ENCODE assay signal across 9 cellular contexts in the genomic region with DNA sequence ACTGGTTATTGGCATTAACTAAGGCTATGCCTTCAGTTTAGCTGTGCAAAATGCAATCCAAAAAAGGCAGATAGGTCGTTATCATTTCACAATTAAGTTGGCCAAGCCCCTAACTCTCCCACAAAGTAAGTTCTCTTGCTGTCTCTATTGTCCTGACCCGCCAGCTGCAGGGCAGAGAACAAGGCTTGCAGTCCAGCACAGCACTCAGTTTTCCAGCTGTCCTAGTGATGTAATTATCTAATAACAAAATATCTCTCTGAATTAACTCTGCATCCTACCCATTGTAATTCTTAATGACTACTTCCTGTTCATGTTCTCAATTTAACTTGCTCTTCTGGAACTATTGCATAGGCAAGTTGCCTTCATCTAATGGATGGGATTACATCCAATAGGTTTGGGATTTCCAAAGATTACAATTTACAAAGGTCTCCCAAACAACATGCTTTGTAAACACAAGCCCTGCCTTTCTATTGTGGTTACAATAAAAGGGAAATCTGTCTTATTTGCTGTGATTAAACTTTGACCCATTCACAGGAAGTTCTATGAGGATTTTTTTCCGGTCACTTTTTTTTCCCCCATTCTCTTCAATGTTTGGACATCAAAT. TPM values are rescaled to one million over a fixed set of nuclear protein-coding genes. Genes with fewer than 3 reads are reported as not detected.
A peak's percentile ranks its signal among the peaks of the same experiment; 100 is the strongest.
DNase-seq lines count a peak whose midpoint lies in the region; ATAC-seq and TF ChIP-seq lines count a peak whose summit lies in the region.
"Had no signal": no experiment of that assay in that cellular context is flagged by ENCODE, and none has a peak within 500 bp of the region (broad histone marks: within the 10 kb centered on the region; RNA-seq: fewer than 3 reads in every experiment).

No MANE protein-coding gene starts in this region.

- no peaks in the 10 kb centered on the region for H3K9me3 ChIP-seq in mucosa of descending colon

- DNase-seq in COLO668 (lab: John Stamatoyannopoulos, UW; ENCODE audit: unreplicated experiment) (peak; percentile 30), NCI-H146 (lab: John Stamatoyannopoulos, UW) (peak; percentile 86), dermis blood vessel endothelial cell (peak; percentile 91), mucosa of descending colon (no peak), NCI-H446 treated with DMSO at 0.1 percent for 48 hours (lab: John Stamatoyannopoulos, UW) (no peak)
- no peak for DNase-seq in effector CD4-positive, alpha-beta T cell
- DNase-seq in activated effector memory CD4-positive, alpha-beta T cell treated with anti-CD3 and anti-CD28 coated beads, Interleukin-2, amount 50 U/mL, for 16 hours, result no peak
- DNase-seq: endodermal cell had no signal

- TF ChIP-seq CTCF in mucosa of descending colon (IDR thresholded peaks at IDR 0.05), result no peak

- intact Hi-C loops in mucosa of descending colon (cut with DNase I, micrococcal nuclease), result no loop called here

- H3K4me1 ChIP-seq in mucosa of descending colon (ENCODE audit: low read depth), result peaks cover 18% of the 10 kb centered on the region

- ATAC-seq in mucosa of descending colon (peak; percentile 67), GM19463 (IDR thresholded peaks at IDR 0.05; ENCODE audit: unreplicated experiment) (no peak)

- no peak overlapping the region for H3K4me3 ChIP-seq in mucosa of descending colon

- no peaks in the 10 kb centered on the region for H3K36me3 ChIP-seq in mucosa of descending colon (ENCODE audit: low read depth)

RNA-seq across cellular contexts. Expression of a gene that starts 55.2 kb away (rescaled TPM):
- total RNA-seq in dermis blood vessel endothelial cell (44.6 and 48.2 TPM in 2 replicates), mucosa of descending colon (10 to 100 TPM; 23.4 to 52.4 (median 33.1) TPM)

Comparison
In these comparisons a context has a peak if more than half of its experiments do, and no peak if none do; other contexts are left out.
1. DNase-seq: peak in COLO668 (single experiment), NCI-H146 (single experiment) and dermis blood vessel endothelial cell (single experiment); none in mucosa of descending colon (0 of 3), effector CD4-positive, alpha-beta T cell (single experiment), activated effector memory CD4-positive, alpha-beta T cell treated with anti-CD3 and anti-CD28 coated beads, Interleukin-2, amount 50 U/mL, for 16 hours (single experiment) and NCI-H446 treated with DMSO at 0.1 percent for 48 hours (single experiment).